In genomic region chr9:81671880-81672280, GRCh38 we compare ENCODE assay signal across 9 cellular contexts. TPM values are rescaled to one million over a fixed set of nuclear protein-coding genes. Genes with fewer than 3 reads are reported as not detected.
A peak's percentile ranks its signal among the peaks of the same experiment; 100 is the strongest.
DNase-seq lines count a peak whose midpoint lies in the region; ATAC-seq and TF ChIP-seq lines count a peak whose summit lies in the region.
"Had no signal": no experiment of that assay in that cellular context is flagged by ENCODE, and none has a peak within 500 bp of the region (broad histone marks: within the 10 kb centered on the region; RNA-seq: fewer than 3 reads in every experiment).

No MANE protein-coding gene starts in this region.

- no peaks in the 10 kb centered on the region for H3F3A ChIP-seq in PC-3 (ENCODE audit: low read length, unreplicated experiment)

- in situ Hi-C loops in gastrocnemius medialis (cut with MboI; ENCODE audit: low sequenced_read_pairs in 4 of 4), result no loop called here

- H3K27me3 ChIP-seq in MG63, result no peaks in the 10 kb centered on the region
- H3K27me3 ChIP-seq in gastrocnemius medialis, result no peaks in the 10 kb centered on the region
- H3K27me3 ChIP-seq in PC-3 (ENCODE audit: low read length), result no peaks in the 10 kb centered on the region

- CTCF ChIA-PET in PC-3 (lab: Charles Lee), result no interaction called here

- no peak overlapping the region for H2AFZ ChIP-seq in PC-3 (ENCODE audit: low read length)

- BruUV-seq in PC-3 (replicated peaks; lab: Mats Ljungman, UMichigan), result no TSS peak

- DNase-seq in MG63 (peak; percentile 71), cerebellum (ENCODE audit: low spot score) (peak; percentile 52), hypothalamus (lab: John Stamatoyannopoulos, UW) (peak in 40 of 51 donors; percentile 11 to 88 (median 59)), gastrocnemius medialis (peak; percentile 81 to 93), PC-3 (no peak), ecto neural progenitor cell (ENCODE audit: low spot score) (no peak), HuH-7 (ENCODE audit: low spot score) (no peak)
- DNase-seq: stimulated activated naive CD8-positive, alpha-beta T cell treated with anti-CD3 and anti-CD28 coated beads, Interleukin-15, Interleukin-2, amounts not matched to agents 100 U/mL and 50 U/mL, for 24 hours had no signal

- H3K36me3 ChIP-seq in MG63 (no peaks in the 10 kb centered on the region), gastrocnemius medialis (no peaks in the 10 kb centered on the region), PC-3 (ENCODE audit: low read depth, low read length) (peaks cover 25% of the 10 kb centered on the region)

- intact Hi-C loops in gastrocnemius medialis (cut with DNase I; ENCODE audit: low total_unique reads), result no loop called here
- intact Hi-C loops in PC-3 (cut with micrococcal nuclease), result no loop called here

- H3K9me2 ChIP-seq in PC-3 (replicated peaks; ENCODE audit: low read length), result no peaks in the 10 kb centered on the region

- no peak overlapping the region for H3K4me2 ChIP-seq in PC-3 (ENCODE audit: low read length)

- peak overlapping the region; percentile 47 to 71 (median 62) for H3K27ac ChIP-seq in gastrocnemius medialis
- no peak overlapping the region for H3K27ac ChIP-seq in PC-3 (ENCODE audit: low read length)

- peaks cover 62 to 74% of the 10 kb centered on the region in 2 donors for H3K4me1 ChIP-seq in gastrocnemius medialis
- H3K4me1 ChIP-seq in PC-3 (ENCODE audit: insufficient read depth, low read length), result no peaks in the 10 kb centered on the region

- H3K9me3 ChIP-seq in MG63 (no peaks in the 10 kb centered on the region), gastrocnemius medialis (no peaks in the 10 kb centered on the region), PC-3 (ENCODE audit: low read length) (no peaks in the 10 kb centered on the region)

- H3K4me3 ChIP-seq in MG63 (no peak overlapping the region), gastrocnemius medialis (no peak overlapping the region), PC-3 (ENCODE audit: low read length) (no peak overlapping the region)

- no peaks in the 10 kb centered on the region for H4K20me1 ChIP-seq in PC-3 (ENCODE audit: low read length)

- POLR2A ChIA-PET in PC-3 (lab: Charles Lee; ENCODE audit: unreplicated experiment), result no interaction called here

- ATAC-seq in gastrocnemius medialis (peak; percentile 89 to 93), PC-3 (no peak), GM19023 (IDR thresholded peaks at IDR 0.05; ENCODE audit: unreplicated experiment) (no peak)
- ATAC-seq: stimulated activated naive CD8-positive, alpha-beta T cell treated with anti-CD3 and anti-CD28 coated beads, Interleukin-15, Interleukin-2, amounts not matched to agents 100 U/mL and 50 U/mL, for 24 hours had no signal

- peaks cover 91% of the 10 kb centered on the region for H3K79me2 ChIP-seq in PC-3 (ENCODE audit: low read length)

- TF ChIP-seq CTCF in gastrocnemius medialis (IDR thresholded peaks at IDR 0.05 in 4 of 5, conservative IDR thresholded peaks at IDR 0.05 in 1 of 5) (no peak), PC-3 (conservative IDR thresholded peaks at IDR 0.05; ENCODE audit: low read depth, low read length) (no peak)

- TF ChIP-seq POLR2A in gastrocnemius medialis (IDR thresholded peaks at IDR 0.05), result no peak

- H3K9ac ChIP-seq in PC-3 (ENCODE audit: low read length), result no peak overlapping the region

RNA-seq across cellular contexts. Expression of gene TLE1, which starts 17.5 kb away (rescaled TPM):
- 4.3 and 6.1 TPM in 2 replicates for total RNA-seq in MG63 (2014; rRNA removed; shearing (Covaris generic); ENCODE audit: low replicate concordance)
- total RNA-seq in cerebellum (65.5 TPM), gastrocnemius medialis (100 to 1,000 TPM in 1 of 4 donors, 10 to 100 TPM in 3; 32.0 to 159 (median 55.4) TPM), PC-3 (2014; rRNA removed) (49.0 and 55.6 TPM in 2 replicates)

Comparison
In these comparisons a context has a peak if more than half of its experiments do, and no peak if none do; other contexts are left out.
1. DNase-seq: peak in MG63 (single experiment), cerebellum (single experiment), hypothalamus (40 of 51) and gastrocnemius medialis (2 of 2); none in PC-3 (single experiment), ecto neural progenitor cell (single experiment) and HuH-7 (single experiment).
2. ATAC-seq: peak in gastrocnemius medialis (2 of 2); none in PC-3 (single experiment) and GM19023 (single experiment).